1 cellular context compared by ENCODE assay signal in genomic region chr11:34784318-34784841, GRCh38.
TF ChIP-seq lines count a peak whose summit lies in the region.

No MANE protein-coding gene starts in this region.

TF ChIP-seq in HepG2, 621 proteins besides CTCF, POLR2A, EP300 and RAD21 (continued from another document and continues in another):
- TF ChIP-seq SP140L (CRISPR knock-in tag; IDR thresholded peaks at IDR 0.05; ENCODE audit: borderline replicate concordance) = no peak
- no peak for TF ChIP-seq ZNF761 (CRISPR knock-in tag; conservative IDR thresholded peaks at IDR 0.05)
- TF ChIP-seq TCF12 (IDR thresholded peaks at IDR 0.05) = no peak
- peak; percentile 51; the same call in 1 of the 2 replicates for TF ChIP-seq TCF12 (CRISPR knock-in tag; IDR thresholded peaks at IDR 0.05)
- TF ChIP-seq ZFAT (CRISPR knock-in tag; conservative IDR thresholded peaks at IDR 0.05) = no peak
- TF ChIP-seq ERF (CRISPR knock-in tag; IDR thresholded peaks at IDR 0.05) = 0 out of 2 replicates have a peak, but pooled peaks have one; percentile 14
- peak; percentile 74; the same call in 1 of the 2 replicates for TF ChIP-seq MIXL1 (CRISPR knock-in tag; IDR thresholded peaks at IDR 0.05)
- no peak; the same call in 1 of the 2 replicates for TF ChIP-seq KLF6 (CRISPR knock-in tag; IDR thresholded peaks at IDR 0.05)
- TF ChIP-seq, protein P1, sequence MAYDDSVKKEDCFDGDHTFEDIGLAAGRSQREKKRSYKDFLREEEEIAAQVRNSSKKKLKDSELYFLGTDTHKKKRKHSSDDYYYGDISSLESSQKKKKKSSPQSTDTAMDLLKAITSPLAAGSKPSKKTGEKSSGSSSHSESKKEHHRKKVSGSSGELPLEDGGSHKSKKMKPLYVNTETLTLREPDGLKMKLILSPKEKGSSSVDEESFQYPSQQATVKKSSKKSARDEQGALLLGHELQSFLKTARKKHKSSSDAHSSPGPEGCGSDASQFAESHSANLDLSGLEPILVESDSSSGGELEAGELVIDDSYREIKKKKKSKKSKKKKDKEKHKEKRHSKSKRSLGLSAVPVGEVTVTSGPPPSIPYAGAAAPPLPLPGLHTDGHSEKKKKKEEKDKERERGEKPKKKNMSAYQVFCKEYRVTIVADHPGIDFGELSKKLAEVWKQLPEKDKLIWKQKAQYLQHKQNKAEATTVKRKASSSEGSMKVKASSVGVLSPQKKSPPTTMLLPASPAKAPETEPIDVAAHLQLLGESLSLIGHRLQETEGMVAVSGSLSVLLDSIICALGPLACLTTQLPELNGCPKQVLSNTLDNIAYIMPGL (CRISPR knock-in tag; IDR thresholded peaks at IDR 0.05; ENCODE audit: borderline replicate concordance in 1 of 2, low read depth in 1 of 2) = no peak
- 0 out of 2 replicates have a peak, but pooled peaks have one; percentile 81 for TF ChIP-seq SSRP1 (CRISPR knock-in tag; IDR thresholded peaks at IDR 0.05)
- TF ChIP-seq AKAP8 (CRISPR knock-in tag; IDR thresholded peaks at IDR 0.05) = no peak
- TF ChIP-seq ZNF331 (CRISPR knock-in tag; IDR thresholded peaks at IDR 0.05) = no peak
- peak; percentile 89 for TF ChIP-seq ASH2L (IDR thresholded peaks at IDR 0.05; ENCODE audit: insufficient read length, low read depth, low read length)
- TF ChIP-seq ZNF407 (CRISPR knock-in tag; IDR thresholded peaks at IDR 0.05; ENCODE audit: not compliant biosample characterization) = no peak
- peak; percentile 49; the same call in 1 of the 2 replicates for TF ChIP-seq ELF3 (CRISPR knock-in tag; IDR thresholded peaks at IDR 0.05)
- no peak for TF ChIP-seq SMYD3 (CRISPR knock-in tag; IDR thresholded peaks at IDR 0.05)
- peak; percentile 80 for TF ChIP-seq ISL2 (CRISPR knock-in tag; IDR thresholded peaks at IDR 0.05)
- no peak for TF ChIP-seq SNRNP70 (IDR thresholded peaks at IDR 0.05; ENCODE audit: low read depth, low read length)
- TF ChIP-seq, protein P2, sequence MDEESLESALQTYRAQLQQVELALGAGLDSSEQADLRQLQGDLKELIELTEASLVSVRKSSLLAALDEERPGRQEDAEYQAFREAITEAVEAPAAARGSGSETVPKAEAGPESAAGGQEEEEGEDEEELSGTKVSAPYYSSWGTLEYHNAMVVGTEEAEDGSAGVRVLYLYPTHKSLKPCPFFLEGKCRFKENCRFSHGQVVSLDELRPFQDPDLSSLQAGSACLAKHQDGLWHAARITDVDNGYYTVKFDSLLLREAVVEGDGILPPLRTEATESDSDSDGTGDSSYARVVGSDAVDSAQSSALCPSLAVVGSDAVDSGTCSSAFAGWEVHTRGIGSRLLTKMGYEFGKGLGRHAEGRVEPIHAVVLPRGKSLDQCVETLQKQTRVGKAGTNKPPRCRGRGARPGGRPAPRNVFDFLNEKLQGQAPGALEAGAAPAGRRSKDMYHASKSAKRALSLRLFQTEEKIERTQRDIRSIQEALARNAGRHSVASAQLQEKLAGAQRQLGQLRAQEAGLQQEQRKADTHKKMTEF (CRISPR knock-in tag; IDR thresholded peaks at IDR 0.05) = no peak
- no peak for TF ChIP-seq HBP1 (CRISPR knock-in tag; IDR thresholded peaks at IDR 0.05; ENCODE audit: low read depth)
- TF ChIP-seq, protein P3, sequence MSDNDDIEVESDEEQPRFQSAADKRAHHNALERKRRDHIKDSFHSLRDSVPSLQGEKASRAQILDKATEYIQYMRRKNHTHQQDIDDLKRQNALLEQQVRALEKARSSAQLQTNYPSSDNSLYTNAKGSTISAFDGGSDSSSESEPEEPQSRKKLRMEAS (IDR thresholded peaks at IDR 0.05) = peak; percentile 11; the same call in 1 of the 2 replicates
- TF ChIP-seq, protein P4, sequence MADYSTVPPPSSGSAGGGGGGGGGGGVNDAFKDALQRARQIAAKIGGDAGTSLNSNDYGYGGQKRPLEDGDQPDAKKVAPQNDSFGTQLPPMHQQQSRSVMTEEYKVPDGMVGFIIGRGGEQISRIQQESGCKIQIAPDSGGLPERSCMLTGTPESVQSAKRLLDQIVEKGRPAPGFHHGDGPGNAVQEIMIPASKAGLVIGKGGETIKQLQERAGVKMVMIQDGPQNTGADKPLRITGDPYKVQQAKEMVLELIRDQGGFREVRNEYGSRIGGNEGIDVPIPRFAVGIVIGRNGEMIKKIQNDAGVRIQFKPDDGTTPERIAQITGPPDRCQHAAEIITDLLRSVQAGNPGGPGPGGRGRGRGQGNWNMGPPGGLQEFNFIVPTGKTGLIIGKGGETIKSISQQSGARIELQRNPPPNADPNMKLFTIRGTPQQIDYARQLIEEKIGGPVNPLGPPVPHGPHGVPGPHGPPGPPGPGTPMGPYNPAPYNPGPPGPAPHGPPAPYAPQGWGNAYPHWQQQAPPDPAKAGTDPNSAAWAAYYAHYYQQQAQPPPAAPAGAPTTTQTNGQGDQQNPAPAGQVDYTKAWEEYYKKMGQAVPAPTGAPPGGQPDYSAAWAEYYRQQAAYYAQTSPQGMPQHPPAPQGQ (CRISPR knock-in tag; IDR thresholded peaks at IDR 0.05; ENCODE audit: borderline replicate concordance) = no peak
- TF ChIP-seq SIN3B (IDR thresholded peaks at IDR 0.05; ENCODE audit: low read length) = no peak
- no peak for TF ChIP-seq ZNF343 (CRISPR knock-in tag; IDR thresholded peaks at IDR 0.05)
- TF ChIP-seq NFIC (IDR thresholded peaks at IDR 0.05; ENCODE audit: low read length) = peak; percentile 82
- TF ChIP-seq RBFOX2 (IDR thresholded peaks at IDR 0.05; ENCODE audit: low read depth, low read length) = no peak
- TF ChIP-seq, protein P5, sequence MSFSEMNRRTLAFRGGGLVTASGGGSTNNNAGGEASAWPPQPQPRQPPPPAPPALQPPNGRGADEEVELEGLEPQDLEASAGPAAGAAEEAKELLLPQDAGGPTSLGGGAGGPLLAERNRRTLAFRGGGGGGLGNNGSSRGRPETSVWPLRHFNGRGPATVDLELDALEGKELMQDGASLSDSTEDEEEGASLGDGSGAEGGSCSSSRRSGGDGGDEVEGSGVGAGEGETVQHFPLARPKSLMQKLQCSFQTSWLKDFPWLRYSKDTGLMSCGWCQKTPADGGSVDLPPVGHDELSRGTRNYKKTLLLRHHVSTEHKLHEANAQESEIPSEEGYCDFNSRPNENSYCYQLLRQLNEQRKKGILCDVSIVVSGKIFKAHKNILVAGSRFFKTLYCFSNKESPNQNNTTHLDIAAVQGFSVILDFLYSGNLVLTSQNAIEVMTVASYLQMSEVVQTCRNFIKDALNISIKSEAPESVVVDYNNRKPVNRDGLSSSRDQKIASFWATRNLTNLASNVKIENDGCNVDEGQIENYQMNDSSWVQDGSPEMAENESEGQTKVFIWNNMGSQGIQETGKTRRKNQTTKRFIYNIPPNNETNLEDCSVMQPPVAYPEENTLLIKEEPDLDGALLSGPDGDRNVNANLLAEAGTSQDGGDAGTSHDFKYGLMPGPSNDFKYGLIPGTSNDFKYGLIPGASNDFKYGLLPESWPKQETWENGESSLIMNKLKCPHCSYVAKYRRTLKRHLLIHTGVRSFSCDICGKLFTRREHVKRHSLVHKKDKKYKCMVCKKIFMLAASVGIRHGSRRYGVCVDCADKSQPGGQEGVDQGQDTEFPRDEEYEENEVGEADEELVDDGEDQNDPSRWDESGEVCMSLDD (CRISPR knock-in tag; IDR thresholded peaks at IDR 0.05; ENCODE audit: borderline replicate concordance) = no peak
- peak; percentile 8; the same call in 1 of the 2 replicates for TF ChIP-seq STAG1 (CRISPR knock-in tag; IDR thresholded peaks at IDR 0.05)
- TF ChIP-seq GFI1 (CRISPR knock-in tag; IDR thresholded peaks at IDR 0.05; ENCODE audit: borderline replicate concordance) = no peak
- TF ChIP-seq, protein P6, sequence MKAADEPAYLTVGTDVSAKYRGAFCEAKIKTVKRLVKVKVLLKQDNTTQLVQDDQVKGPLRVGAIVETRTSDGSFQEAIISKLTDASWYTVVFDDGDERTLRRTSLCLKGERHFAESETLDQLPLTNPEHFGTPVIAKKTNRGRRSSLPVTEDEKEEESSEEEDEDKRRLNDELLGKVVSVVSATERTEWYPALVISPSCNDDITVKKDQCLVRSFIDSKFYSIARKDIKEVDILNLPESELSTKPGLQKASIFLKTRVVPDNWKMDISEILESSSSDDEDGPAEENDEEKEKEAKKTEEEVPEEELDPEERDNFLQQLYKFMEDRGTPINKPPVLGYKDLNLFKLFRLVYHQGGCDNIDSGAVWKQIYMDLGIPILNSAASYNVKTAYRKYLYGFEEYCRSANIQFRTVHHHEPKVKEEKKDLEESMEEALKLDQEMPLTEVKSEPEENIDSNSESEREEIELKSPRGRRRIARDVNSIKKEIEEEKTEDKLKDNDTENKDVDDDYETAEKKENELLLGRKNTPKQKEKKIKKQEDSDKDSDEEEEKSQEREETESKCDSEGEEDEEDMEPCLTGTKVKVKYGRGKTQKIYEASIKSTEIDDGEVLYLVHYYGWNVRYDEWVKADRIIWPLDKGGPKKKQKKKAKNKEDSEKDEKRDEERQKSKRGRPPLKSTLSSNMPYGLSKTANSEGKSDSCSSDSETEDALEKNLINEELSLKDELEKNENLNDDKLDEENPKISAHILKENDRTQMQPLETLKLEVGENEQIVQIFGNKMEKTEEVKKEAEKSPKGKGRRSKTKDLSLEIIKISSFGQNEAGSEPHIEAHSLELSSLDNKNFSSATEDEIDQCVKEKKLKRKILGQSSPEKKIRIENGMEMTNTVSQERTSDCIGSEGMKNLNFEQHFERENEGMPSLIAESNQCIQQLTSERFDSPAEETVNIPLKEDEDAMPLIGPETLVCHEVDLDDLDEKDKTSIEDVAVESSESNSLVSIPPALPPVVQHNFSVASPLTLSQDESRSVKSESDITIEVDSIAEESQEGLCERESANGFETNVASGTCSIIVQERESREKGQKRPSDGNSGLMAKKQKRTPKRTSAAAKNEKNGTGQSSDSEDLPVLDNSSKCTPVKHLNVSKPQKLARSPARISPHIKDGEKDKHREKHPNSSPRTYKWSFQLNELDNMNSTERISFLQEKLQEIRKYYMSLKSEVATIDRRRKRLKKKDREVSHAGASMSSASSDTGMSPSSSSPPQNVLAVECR (CRISPR knock-in tag; IDR thresholded peaks at IDR 0.05; ENCODE audit: borderline replicate concordance) = peak; percentile 21; the same call in 1 of the 2 replicates
- TF ChIP-seq SOX5 (CRISPR knock-in tag; IDR thresholded peaks at IDR 0.05; ENCODE audit: borderline replicate concordance) = peak; percentile 62; the same call in 1 of the 2 replicates
- TF ChIP-seq HIC2 (CRISPR knock-in tag; IDR thresholded peaks at IDR 0.05; ENCODE audit: low read depth) = no peak
